In the genomic region with DNA sequence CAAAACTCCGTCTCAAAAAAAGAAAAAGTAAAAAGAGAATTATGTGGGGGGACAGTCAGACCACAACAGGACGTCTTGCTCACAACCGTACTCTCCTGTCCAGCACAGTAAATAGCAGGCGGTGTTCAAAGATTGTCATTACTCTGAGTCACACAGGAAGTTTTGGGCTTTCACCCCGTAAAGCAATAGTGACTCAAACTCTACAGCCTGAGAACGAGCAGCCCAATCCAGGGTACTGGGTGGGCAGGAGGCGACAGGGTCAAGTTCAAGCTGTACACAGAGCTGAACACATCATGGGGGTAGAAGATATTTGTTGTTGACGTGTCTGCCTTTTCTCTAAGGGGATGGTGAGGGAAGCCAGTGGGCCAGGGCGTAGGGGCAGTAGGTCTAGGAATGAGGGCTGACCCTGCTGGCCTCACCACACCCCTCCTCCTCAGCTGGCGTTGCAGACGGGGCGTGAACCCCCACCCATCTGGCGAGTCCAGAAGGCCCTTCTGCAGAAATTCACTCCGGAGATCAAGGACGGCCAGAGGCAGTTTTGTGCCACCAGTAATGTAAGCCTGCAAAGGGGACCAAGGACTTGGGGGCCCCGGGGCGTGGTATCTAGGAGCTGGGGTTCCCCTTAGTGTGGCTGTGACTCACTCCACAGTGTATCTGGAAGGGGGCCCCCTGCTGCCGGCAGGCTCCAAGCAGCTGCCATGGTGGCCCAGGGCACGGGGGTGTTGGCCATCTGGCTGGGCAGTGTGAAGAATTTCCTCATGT, we compare ENCODE assay signal across 9 cellular contexts. TPM values are rescaled to one million over a fixed set of nuclear protein-coding genes. Genes with fewer than 3 reads are reported as not detected.
DNase-seq lines count a peak whose midpoint lies in the region; ATAC-seq and TF ChIP-seq lines count a peak whose summit lies in the region.
"Had no signal": no experiment of that assay in that cellular context is flagged by ENCODE, and none has a peak within 500 bp of the region (broad histone marks: within the 10 kb centered on the region; RNA-seq: fewer than 3 reads in every experiment).

No MANE protein-coding gene starts in this region.

- H3K27ac ChIP-seq in right cardiac atrium (ENCODE audit: low read length) (no peak overlapping the region), foreskin keratinocyte (no peak overlapping the region)
- H3K27ac ChIP-seq: dorsolateral prefrontal cortex had no signal

- H3K4me1 ChIP-seq in right cardiac atrium (ENCODE audit: control insufficient read depth, insufficient read depth, low read length) (peaks cover 2% of the 10 kb centered on the region), foreskin keratinocyte (peaks cover 10% of the 10 kb centered on the region)

- 83% methylated on average over 19 of the region's 19 CpGs for WGBS in right cardiac atrium

- no peak overlapping the region for H3K4me3 ChIP-seq in right cardiac atrium (ENCODE audit: low read length)
- H3K4me3 ChIP-seq in WI38 (ENCODE audit: low read depth, low read length), result peak overlapping the region; percentile 18; the same call in 1 of the 2 replicates
- H3K4me3 ChIP-seq: dorsolateral prefrontal cortex had no signal

- peak; percentile 19; the same call in 1 of the 2 replicates for TF ChIP-seq CTCF in WI38 (IDR thresholded peaks at IDR 0.05; ENCODE audit: low read depth, low read length)
- TF ChIP-seq CTCF in foreskin keratinocyte (conservative IDR thresholded peaks at IDR 0.05), result peak; percentile 48

- ATAC-seq in right cardiac atrium (peak in 1 of 2 donors; percentile 9), Right ventricle myocardium inferior (no peak), foreskin keratinocyte (peak; percentile 41), HG03520 (IDR thresholded peaks at IDR 0.05; ENCODE audit: unreplicated experiment) (no peak), GM19463 (IDR thresholded peaks at IDR 0.05; ENCODE audit: unreplicated experiment) (no peak)

- no peaks in the 10 kb centered on the region for H3K27me3 ChIP-seq in right cardiac atrium (ENCODE audit: control insufficient read depth, insufficient read depth)
- H3K27me3 ChIP-seq in foreskin keratinocyte, result no peaks in the 10 kb centered on the region
- H3K27me3 ChIP-seq: dorsolateral prefrontal cortex had no signal

- intact Hi-C loops in right cardiac atrium (cut with DNase I), result no loop called here
- intact Hi-C loops in Right ventricle myocardium inferior (cut with DNase I), result no loop called here

- peak in 2 of 3 donors; percentile 30 to 54 for DNase-seq in right cardiac atrium
- no peak for DNase-seq in Right ventricle myocardium inferior (ENCODE audit: missing footprints)
- DNase-seq in foreskin keratinocyte, result peak in 1 of 2 donors; percentile 33
- peak; percentile 67 for DNase-seq in stromal cell of bone marrow (ENCODE audit: low read depth)
- no peak for DNase-seq in NCI-H1930 (lab: John Stamatoyannopoulos, UW)
- DNase-seq: dorsolateral prefrontal cortex had no signal

- no peaks in the 10 kb centered on the region for H3K9me3 ChIP-seq in right cardiac atrium (ENCODE audit: control insufficient read depth, low read length)

RNA-seq across cellular contexts. Expression of a gene that starts 23.3 kb away (rescaled TPM):
- total RNA-seq in right cardiac atrium (10 to 100 TPM; 13.1 to 19.9 (median 17.0) TPM), Right ventricle myocardium inferior (14.5 TPM), foreskin keratinocyte (5.7 TPM in 2 replicates)
- polyA plus RNA-seq in right cardiac atrium (9.8 TPM), foreskin keratinocyte (5.9 and 6.5 TPM in 2 replicates)

RNA-seq across cellular contexts. Expression of a gene that starts 25.7 kb away (rescaled TPM):
- total RNA-seq in right cardiac atrium (100 to 1,000 TPM in 1 of 4 donors, 10 to 100 TPM in 3; 76.7 to 106 (median 85.3) TPM), Right ventricle myocardium inferior (120 TPM), foreskin keratinocyte (94.5 and 113 TPM in 2 replicates)
- polyA plus RNA-seq in right cardiac atrium (153 TPM), foreskin keratinocyte (193 and 266 TPM in 2 replicates)

RNA-seq across cellular contexts. Expression of a gene that starts 27.7 kb away (rescaled TPM):
- total RNA-seq in right cardiac atrium (10 to 100 TPM; 41.8 to 52.7 (median 42.3) TPM), Right ventricle myocardium inferior (42.5 TPM), foreskin keratinocyte (27.0 and 29.0 TPM in 2 replicates)
- polyA plus RNA-seq in right cardiac atrium (23.3 TPM), foreskin keratinocyte (36.4 and 36.5 TPM in 2 replicates)

RNA-seq across cellular contexts. Expression of a gene that starts 33.2 kb away (rescaled TPM):
- total RNA-seq in right cardiac atrium (under 1 TPM; 0.42 to 0.83 (median 0.69) TPM), Right ventricle myocardium inferior (0.76 TPM), foreskin keratinocyte (5.9 and 6.6 TPM in 2 replicates)
- polyA plus RNA-seq in right cardiac atrium (1.2 TPM), foreskin keratinocyte (9.3 and 9.5 TPM in 2 replicates)

RNA-seq across cellular contexts. Expression of a gene that starts 33.9 kb away (rescaled TPM):
- total RNA-seq in right cardiac atrium (10 to 100 TPM; 46.1 to 50.8 (median 48.3) TPM), Right ventricle myocardium inferior (49.6 TPM), foreskin keratinocyte (66.3 and 69.4 TPM in 2 replicates)
- polyA plus RNA-seq in right cardiac atrium (57.7 TPM), foreskin keratinocyte (83.5 and 92.3 TPM in 2 replicates)

Comparison
In these comparisons a context has a peak if more than half of its experiments do, and no peak if none do; other contexts are left out.
1. DNase-seq: peak in right cardiac atrium (2 of 3) and stromal cell of bone marrow (single experiment); none in Right ventricle myocardium inferior (single experiment) and NCI-H1930 (0 of 2).